In the genomic region with DNA sequence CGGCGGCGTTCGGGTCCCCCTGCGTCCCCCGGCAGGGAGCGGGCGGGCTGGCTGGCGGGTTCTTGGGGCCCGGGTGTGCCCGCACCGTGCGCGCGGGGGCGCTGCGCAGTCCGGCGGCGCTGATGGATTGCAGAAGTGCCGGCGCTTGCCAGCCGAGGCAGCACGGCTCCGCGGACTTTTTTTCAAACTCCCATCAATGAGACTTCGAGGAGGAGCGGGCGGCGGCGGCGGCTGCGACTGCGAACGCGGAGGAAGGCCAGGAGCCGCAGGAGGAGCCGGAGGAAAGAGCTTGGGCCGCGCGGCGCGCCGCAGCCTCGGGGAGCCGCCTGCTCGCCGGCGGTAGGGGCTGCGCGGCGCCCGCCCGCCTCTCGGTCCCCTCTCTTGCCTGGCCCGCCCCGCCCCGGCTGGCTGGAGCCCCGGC, we compare ENCODE assay signal across 9 cellular contexts. TPM values are rescaled to one million over a fixed set of nuclear protein-coding genes. Genes with fewer than 3 reads are reported as not detected.
DNase-seq lines count a peak whose midpoint lies in the region.
"Had no signal": no experiment of that assay in that cellular context is flagged by ENCODE, and none has a peak within 500 bp of the region (broad histone marks: within the 10 kb centered on the region; RNA-seq: fewer than 3 reads in every experiment).

GLI2 (plus strand) TSS at position 119 of the 421 bp plus-strand sequence. CDS start 61,453 bp downstream, outside the sequence.

- WGBS in mesodermal cell (ENCODE audit: insufficient coverage in 2 of 2), 2 experiments: 0% methylated on average over 40 to 43 of the region's 59 CpGs

- H3K27me3 ChIP-seq in MG63: no peaks in the 10 kb centered on the region

- H3K36me3 ChIP-seq in MG63 (no peaks in the 10 kb centered on the region), mesodermal cell (ENCODE audit: control insufficient read depth, insufficient read depth, low read length) (peaks cover 5% of the 10 kb centered on the region)

- H3K4me1 Mint-ChIP-seq in activated CD4-positive, alpha-beta T cell treated with anti-CD3 and anti-CD28 coated beads, Interleukin-2, amount 10 ng/mL, durations not matched to agents 7 days and 5 days: peaks cover 20% of the 10 kb centered on the region

- no peaks in the 10 kb centered on the region for H3K9me3 Mint-ChIP-seq in activated CD4-positive, alpha-beta T cell treated with anti-CD3 and anti-CD28 coated beads, Interleukin-2, amount 10 ng/mL, durations not matched to agents 7 days and 5 days
- H3K9me3 Mint-ChIP-seq: naive thymus-derived CD8-positive, alpha-beta T cell had no signal

- H3K9me3 ChIP-seq in MG63 (no peaks in the 10 kb centered on the region), mesodermal cell (ENCODE audit: control insufficient read depth, low read length) (no peaks in the 10 kb centered on the region)

- POLR2A ChIA-PET in activated CD4-positive, alpha-beta T cell treated with anti-CD3 and anti-CD28 coated beads, Interleukin-2, amount 10 ng/mL, durations not matched to agents 7 days and 5 days (lab: Charles Lee): interaction anchor here (0.6 to 0.7 kb wide), 2 partner anchors 10 to 20 kb away, joined by 3 to 5 read pairs; no protein-coding TSS in a partner anchor

- no peak within 1 kb of the TSS for H3K4me3 Mint-ChIP-seq in activated CD4-positive, alpha-beta T cell treated with anti-CD3 and anti-CD28 coated beads, Interleukin-2, amount 10 ng/mL, durations not matched to agents 7 days and 5 days

- peaks cover 70% of the 10 kb centered on the region for H3K27me3 Mint-ChIP-seq in activated CD4-positive, alpha-beta T cell treated with anti-CD3 and anti-CD28 coated beads, Interleukin-2, amount 10 ng/mL, durations not matched to agents 7 days and 5 days

- H3K36me3 Mint-ChIP-seq in activated CD4-positive, alpha-beta T cell treated with anti-CD3 and anti-CD28 coated beads, Interleukin-2, amount 10 ng/mL, durations not matched to agents 7 days and 5 days (ENCODE audit: low read depth): no peaks in the 10 kb centered on the region
- H3K36me3 Mint-ChIP-seq: naive thymus-derived CD8-positive, alpha-beta T cell had no signal

- no peak within 1 kb of the TSS for H3K27ac Mint-ChIP-seq in activated CD4-positive, alpha-beta T cell treated with anti-CD3 and anti-CD28 coated beads, Interleukin-2, amount 10 ng/mL, durations not matched to agents 7 days and 5 days
- H3K27ac Mint-ChIP-seq: naive thymus-derived CD8-positive, alpha-beta T cell had no signal

- peak; percentile 43 for DNase-seq in activated CD4-positive, alpha-beta T cell treated with anti-CD3 and anti-CD28 coated beads, Interleukin-2, amount 10 ng/mL, durations not matched to agents 7 days and 5 days
- DNase-seq in activated CD4-positive, alpha-beta T cell treated with anti-CD3 and anti-CD28 coated beads for 4 hours: no peak
- peak; percentile 86 for DNase-seq in MG63
- peak; percentile 66 for DNase-seq in T1000 (lab: John Stamatoyannopoulos, UW)
- peak; percentile 40 for DNase-seq in epithelial cell of prostate (ENCODE audit: low read depth, low spot score)
- peak in 34 of 49 donors; percentile 13 to 76 (median 48) for DNase-seq in substantia nigra (lab: John Stamatoyannopoulos, UW)
- DNase-seq in NK-92 (lab: John Stamatoyannopoulos, UW; ENCODE audit: unreplicated experiment): no peak

- peaks cover 51% of the 10 kb centered on the region for H3K4me1 ChIP-seq in mesodermal cell (ENCODE audit: control insufficient read depth, insufficient read depth, low read length, poor library complexity, severe bottlenecking)

- H3K4me3 ChIP-seq in MG63 (peak within 1 kb of the TSS; percentile 60), mesodermal cell (ENCODE audit: extremely low read depth, insufficient read depth, low read length, poor library complexity, severe bottlenecking) (peak within 1 kb of the TSS; percentile 93)

- no peak within 1 kb of the TSS for H3K27ac ChIP-seq in epithelial cell of prostate
- peak within 1 kb of the TSS; percentile 86 for H3K27ac ChIP-seq in mesodermal cell (ENCODE audit: low read depth, low read length, severe bottlenecking)
- no peak within 1 kb of the TSS for H3K27ac ChIP-seq in substantia nigra (ENCODE audit: low read depth, low read length, poor library complexity, severe bottlenecking)

- CTCF ChIA-PET in activated CD4-positive, alpha-beta T cell treated with anti-CD3 and anti-CD28 coated beads, Interleukin-2, amount 10 ng/mL, durations not matched to agents 7 days and 5 days (lab: Charles Lee): no interaction called here

RNA-seq across cellular contexts. Expression of gene GLI2, which starts in this region (rescaled TPM):
- under 1 TPM; 0.07 to 0.12 TPM for total RNA-seq in activated CD4-positive, alpha-beta T cell treated with anti-CD3 and anti-CD28 coated beads, Interleukin-2, amount 10 ng/mL, durations not matched to agents 7 days and 5 days
- total RNA-seq in MG63 (2014; rRNA removed; shearing (Covaris generic); ENCODE audit: low replicate concordance): 0.47 and 1.3 TPM in 2 replicates
- 20.8 TPM for polyA plus RNA-seq in mesodermal cell (2013, experiment 1 of 2)
- 16.2 TPM for polyA plus RNA-seq in mesodermal cell (2013, experiment 2 of 2)
- total RNA-seq: naive thymus-derived CD8-positive, alpha-beta T cell had no signal
- polyA plus RNA-seq: naive thymus-derived CD8-positive, alpha-beta T cell had no signal

Comparison
In these comparisons a context has a peak if more than half of its experiments do, and no peak if none do; other contexts are left out.
1. Peak in DNase-seq in activated CD4-positive, alpha-beta T cell treated with anti-CD3 and anti-CD28 coated beads, Interleukin-2, amount 10 ng/mL, durations not matched to agents 7 days and 5 days; RNA of the gene not detected or under 1 TPM.
2. DNase-seq: peak in MG63 (single experiment), T1000 (single experiment), epithelial cell of prostate (single experiment) and substantia nigra (34 of 49); none in activated CD4-positive, alpha-beta T cell treated with anti-CD3 and anti-CD28 coated beads for 4 hours (0 of 2) and NK-92 (single experiment).